Comparison of ENCODE assay signal across 1 cellular context in genomic region chr11:60754887-60755286, GRCh38.
TF ChIP-seq lines count a peak whose summit lies in the region.

No MANE protein-coding gene starts in this region.

TF ChIP-seq in K562, 482 proteins besides CTCF, POLR2A, EP300 and RAD21:
- no peak for TF ChIP-seq RB1 (IDR thresholded peaks at IDR 0.05; ENCODE audit: low read depth)
- TF ChIP-seq, protein P1, sequence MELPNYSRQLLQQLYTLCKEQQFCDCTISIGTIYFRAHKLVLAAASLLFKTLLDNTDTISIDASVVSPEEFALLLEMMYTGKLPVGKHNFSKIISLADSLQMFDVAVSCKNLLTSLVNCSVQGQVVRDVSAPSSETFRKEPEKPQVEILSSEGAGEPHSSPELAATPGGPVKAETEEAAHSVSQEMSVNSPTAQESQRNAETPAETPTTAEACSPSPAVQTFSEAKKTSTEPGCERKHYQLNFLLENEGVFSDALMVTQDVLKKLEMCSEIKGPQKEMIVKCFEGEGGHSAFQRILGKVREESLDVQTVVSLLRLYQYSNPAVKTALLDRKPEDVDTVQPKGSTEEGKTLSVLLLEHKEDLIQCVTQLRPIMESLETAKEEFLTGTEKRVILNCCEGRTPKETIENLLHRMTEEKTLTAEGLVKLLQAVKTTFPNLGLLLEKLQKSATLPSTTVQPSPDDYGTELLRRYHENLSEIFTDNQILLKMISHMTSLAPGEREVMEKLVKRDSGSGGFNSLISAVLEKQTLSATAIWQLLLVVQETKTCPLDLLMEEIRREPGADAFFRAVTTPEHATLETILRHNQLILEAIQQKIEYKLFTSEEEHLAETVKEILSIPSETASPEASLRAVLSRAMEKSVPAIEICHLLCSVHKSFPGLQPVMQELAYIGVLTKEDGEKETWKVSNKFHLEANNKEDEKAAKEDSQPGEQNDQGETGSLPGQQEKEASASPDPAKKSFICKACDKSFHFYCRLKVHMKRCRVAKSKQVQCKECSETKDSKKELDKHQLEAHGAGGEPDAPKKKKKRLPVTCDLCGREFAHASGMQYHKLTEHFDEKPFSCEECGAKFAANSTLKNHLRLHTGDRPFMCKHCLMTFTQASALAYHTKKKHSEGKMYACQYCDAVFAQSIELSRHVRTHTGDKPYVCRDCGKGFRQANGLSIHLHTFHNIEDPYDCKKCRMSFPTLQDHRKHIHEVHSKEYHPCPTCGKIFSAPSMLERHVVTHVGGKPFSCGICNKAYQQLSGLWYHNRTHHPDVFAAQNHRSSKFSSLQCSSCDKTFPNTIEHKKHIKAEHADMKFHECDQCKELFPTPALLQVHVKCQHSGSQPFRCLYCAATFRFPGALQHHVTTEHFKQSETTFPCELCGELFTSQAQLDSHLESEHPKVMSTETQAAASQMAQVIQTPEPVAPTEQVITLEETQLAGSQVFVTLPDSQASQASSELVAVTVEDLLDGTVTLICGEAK (IDR thresholded peaks at IDR 0.05), result peak; percentile 93
- TF ChIP-seq, protein P1 (CRISPR knock-in tag; IDR thresholded peaks at IDR 0.05), result no peak; the same call in 1 of the 2 replicates
